23 cellular contexts compared by ENCODE assay signal in genomic region chr11:56558559-56558958, GRCh38. TPM values are rescaled to one million over a fixed set of nuclear protein-coding genes. Genes with fewer than 3 reads are reported as not detected.
"Had no signal": no experiment of that assay in that cellular context is flagged by ENCODE, and none has a peak within 500 bp of the region (broad histone marks: within the 10 kb centered on the region; RNA-seq: fewer than 3 reads in every experiment).

No MANE protein-coding gene starts in this region.

RNA-seq across cellular contexts. Expression of gene OR5M11, which starts 15.5 kb away (rescaled TPM):
- total RNA-seq: activated B cell treated with CpG ODN at 0.5 μM for 24 hours; activated CD4-positive, alpha-beta memory T cell treated with anti-CD3 and anti-CD28 coated beads for 36 hours; activated CD4-positive, alpha-beta T cell treated with anti-CD3 and anti-CD28 coated beads, Interleukin-2, amount 10 ng/mL, durations not matched to agents 24 days and 14 days; activated CD8-positive, alpha-beta memory T cell treated with anti-CD3 and anti-CD28 coated beads for 36 hours; activated CD8-positive, alpha-beta T cell treated with anti-CD3 and anti-CD28 coated beads for 36 hours; activated naive CD4-positive, alpha-beta T cell treated with anti-CD3 and anti-CD28 coated beads for 36 hours; activated naive CD4-positive, alpha-beta T cell treated with anti-CD3 and anti-CD28 coated beads, Interleukin-2, amount 50 U/mL, for 72 hours; activated naive CD8-positive, alpha-beta T cell treated with anti-CD3 and anti-CD28 coated beads for 36 hours; activated T-cell treated with anti-CD3 and anti-CD28 coated beads, Interleukin-2, amount 50 U/mL, for 4 hours; activated T-cell treated with anti-CD3 and anti-CD28 coated beads, Interleukin-2, amount 50 U/mL, for 72 hours; activated T-helper 1 cell treated with anti-CD3 and anti-CD28 coated beads, Interleukin-12 subunit alpha, Interleukin-12 subunit beta, Interleukin-2, Interleukin-4 antibody, amounts not matched to agents 30 ng/mL and 10 ng/mL and 1 ng/mL, durations not matched to agents 14 hours and 24 hours and 36 hours; activated T-helper 17 cell treated with anti-CD3 and anti-CD28 coated beads, Interleukin-2, amount 50 U/mL, for 72 hours; adrenal gland; aorta; astrocyte; body of pancreas; breast epithelium; cardiac septum; cerebellum; T-cell; T-helper 1 cell treated with Interleukin-12 subunit alpha and Interleukin-12 subunit beta and Interleukin-4 antibody, amounts not matched to agents 30 ng/mL and 1 ng/mL, for 36 hours; T-helper 17 cell; T-helper 2 cell treated with Interferon-gamma antibody and Interleukin-4, amounts not matched to agents 100 ng/mL and 5 ng/mL, for 36 hours had no signal
- polyA plus RNA-seq: adrenal gland, aorta had no signal

RNA-seq across cellular contexts. Expression of gene OR5M10, which starts 19.0 kb away (rescaled TPM):
- total RNA-seq: activated B cell treated with CpG ODN at 0.5 μM for 24 hours; activated CD4-positive, alpha-beta memory T cell treated with anti-CD3 and anti-CD28 coated beads for 36 hours; activated CD4-positive, alpha-beta T cell treated with anti-CD3 and anti-CD28 coated beads, Interleukin-2, amount 10 ng/mL, durations not matched to agents 24 days and 14 days; activated CD8-positive, alpha-beta memory T cell treated with anti-CD3 and anti-CD28 coated beads for 36 hours; activated CD8-positive, alpha-beta T cell treated with anti-CD3 and anti-CD28 coated beads for 36 hours; activated naive CD4-positive, alpha-beta T cell treated with anti-CD3 and anti-CD28 coated beads for 36 hours; activated naive CD4-positive, alpha-beta T cell treated with anti-CD3 and anti-CD28 coated beads, Interleukin-2, amount 50 U/mL, for 72 hours; activated naive CD8-positive, alpha-beta T cell treated with anti-CD3 and anti-CD28 coated beads for 36 hours; activated T-cell treated with anti-CD3 and anti-CD28 coated beads, Interleukin-2, amount 50 U/mL, for 4 hours; activated T-cell treated with anti-CD3 and anti-CD28 coated beads, Interleukin-2, amount 50 U/mL, for 72 hours; activated T-helper 1 cell treated with anti-CD3 and anti-CD28 coated beads, Interleukin-12 subunit alpha, Interleukin-12 subunit beta, Interleukin-2, Interleukin-4 antibody, amounts not matched to agents 30 ng/mL and 10 ng/mL and 1 ng/mL, durations not matched to agents 14 hours and 24 hours and 36 hours; activated T-helper 17 cell treated with anti-CD3 and anti-CD28 coated beads, Interleukin-2, amount 50 U/mL, for 72 hours; adrenal gland; aorta; astrocyte; body of pancreas; breast epithelium; cardiac septum; cerebellum; T-cell; T-helper 1 cell treated with Interleukin-12 subunit alpha and Interleukin-12 subunit beta and Interleukin-4 antibody, amounts not matched to agents 30 ng/mL and 1 ng/mL, for 36 hours; T-helper 17 cell; T-helper 2 cell treated with Interferon-gamma antibody and Interleukin-4, amounts not matched to agents 100 ng/mL and 5 ng/mL, for 36 hours had no signal
- polyA plus RNA-seq: adrenal gland, aorta had no signal

RNA-seq across cellular contexts. Expression of gene OR5M1, which starts 56.1 kb away (rescaled TPM):
- total RNA-seq: activated B cell treated with CpG ODN at 0.5 μM for 24 hours; activated CD4-positive, alpha-beta memory T cell treated with anti-CD3 and anti-CD28 coated beads for 36 hours; activated CD4-positive, alpha-beta T cell treated with anti-CD3 and anti-CD28 coated beads, Interleukin-2, amount 10 ng/mL, durations not matched to agents 24 days and 14 days; activated CD8-positive, alpha-beta memory T cell treated with anti-CD3 and anti-CD28 coated beads for 36 hours; activated CD8-positive, alpha-beta T cell treated with anti-CD3 and anti-CD28 coated beads for 36 hours; activated naive CD4-positive, alpha-beta T cell treated with anti-CD3 and anti-CD28 coated beads for 36 hours; activated naive CD4-positive, alpha-beta T cell treated with anti-CD3 and anti-CD28 coated beads, Interleukin-2, amount 50 U/mL, for 72 hours; activated naive CD8-positive, alpha-beta T cell treated with anti-CD3 and anti-CD28 coated beads for 36 hours; activated T-cell treated with anti-CD3 and anti-CD28 coated beads, Interleukin-2, amount 50 U/mL, for 4 hours; activated T-cell treated with anti-CD3 and anti-CD28 coated beads, Interleukin-2, amount 50 U/mL, for 72 hours; activated T-helper 1 cell treated with anti-CD3 and anti-CD28 coated beads, Interleukin-12 subunit alpha, Interleukin-12 subunit beta, Interleukin-2, Interleukin-4 antibody, amounts not matched to agents 30 ng/mL and 10 ng/mL and 1 ng/mL, durations not matched to agents 14 hours and 24 hours and 36 hours; activated T-helper 17 cell treated with anti-CD3 and anti-CD28 coated beads, Interleukin-2, amount 50 U/mL, for 72 hours; adrenal gland; aorta; astrocyte; body of pancreas; breast epithelium; cardiac septum; cerebellum; T-cell; T-helper 1 cell treated with Interleukin-12 subunit alpha and Interleukin-12 subunit beta and Interleukin-4 antibody, amounts not matched to agents 30 ng/mL and 1 ng/mL, for 36 hours; T-helper 17 cell; T-helper 2 cell treated with Interferon-gamma antibody and Interleukin-4, amounts not matched to agents 100 ng/mL and 5 ng/mL, for 36 hours had no signal
- polyA plus RNA-seq: adrenal gland, aorta had no signal
